ENCODE assay signal across 13 cellular contexts in the genomic region with DNA sequence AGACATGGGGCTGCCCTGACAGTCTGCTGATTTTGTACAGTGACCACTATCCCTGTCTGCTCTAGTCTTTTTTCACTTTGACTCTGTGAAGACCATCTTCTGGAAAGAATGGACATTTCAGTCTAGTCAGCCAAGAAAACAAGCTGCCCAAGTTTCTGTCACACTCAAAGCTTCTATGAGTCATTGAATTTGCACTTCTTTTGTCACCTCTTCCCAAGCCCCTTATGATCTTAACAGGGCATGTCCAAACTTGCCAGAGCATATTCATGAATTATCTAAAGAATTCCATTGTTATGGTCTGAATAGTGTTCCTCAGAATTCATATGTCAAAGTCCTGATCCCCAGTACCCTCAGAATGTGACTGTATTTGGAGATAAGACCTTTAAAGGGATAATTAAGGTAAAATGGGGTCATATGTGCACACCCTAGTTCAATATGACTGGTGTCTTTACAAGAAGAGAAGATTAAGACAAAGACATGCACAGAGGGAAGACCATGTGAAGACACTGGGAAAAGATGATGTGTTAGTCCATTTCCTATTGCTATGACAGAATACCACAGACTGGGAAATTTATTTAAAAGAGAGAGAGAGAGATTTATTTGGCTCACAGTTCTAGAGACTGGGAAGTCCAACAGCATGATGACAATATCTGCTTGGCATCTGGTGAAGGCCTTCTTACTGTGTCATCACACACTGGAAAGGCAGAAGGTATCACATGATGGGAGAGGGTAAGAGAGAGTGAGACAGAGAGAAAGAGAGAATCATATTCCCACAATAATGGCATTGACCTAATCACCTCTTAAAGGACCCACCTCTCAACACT.
DNase-seq lines count a peak whose midpoint lies in the region; ATAC-seq and TF ChIP-seq lines count a peak whose summit lies in the region.
"Had no signal": no experiment of that assay in that cellular context is flagged by ENCODE, and none has a peak within 500 bp of the region (broad histone marks: within the 10 kb centered on the region; RNA-seq: fewer than 3 reads in every experiment).

No MANE protein-coding gene starts in this region.

- peak overlapping the region; percentile 40 for H2BK5ac ChIP-seq in trophoblast cell (ENCODE audit: low read depth, low read length, poor library complexity)

- no peaks in the 10 kb centered on the region for H3K9me2 ChIP-seq in hepatocyte (replicated peaks; ENCODE audit: insufficient read depth)

- H3K18ac ChIP-seq in trophoblast cell (ENCODE audit: low read length) = no peak overlapping the region

- H4K91ac ChIP-seq in trophoblast cell (ENCODE audit: low read depth, low read length) = no peak overlapping the region

- H4K12ac ChIP-seq in trophoblast cell (ENCODE audit: low read depth, low read length) = no peak overlapping the region

- H3K23ac ChIP-seq in trophoblast cell (ENCODE audit: low read length) = no peak overlapping the region

- peaks cover 7% of the 10 kb centered on the region for H3K36me3 Mint-ChIP-seq in activated CD4-positive, alpha-beta T cell treated with anti-CD3 and anti-CD28 coated beads for 36 hours (ENCODE audit: low read depth)
- peaks cover 5% of the 10 kb centered on the region for H3K36me3 Mint-ChIP-seq in activated CD4-positive, alpha-beta T cell treated with anti-CD3 and anti-CD28 coated beads, Interleukin-2, amount 10 ng/mL, durations not matched to agents 24 days and 14 days (ENCODE audit: low read depth)
- no peaks in the 10 kb centered on the region for H3K36me3 Mint-ChIP-seq in effector memory CD8-positive, alpha-beta T cell (ENCODE audit: insufficient read depth)

- no peak overlapping the region for H3K9ac ChIP-seq in trophoblast cell (ENCODE audit: low read length)

- no peaks in the 10 kb centered on the region for H3K9me3 ChIP-seq in trophoblast cell (ENCODE audit: insufficient read depth, low read depth, low read length)
- no peaks in the 10 kb centered on the region for H3K9me3 ChIP-seq in hepatocyte (ENCODE audit: low read depth)

- H3K79me2 ChIP-seq in trophoblast cell (ENCODE audit: control insufficient read depth, insufficient read depth, low read length, poor library complexity) (no peaks in the 10 kb centered on the region), hepatocyte (no peaks in the 10 kb centered on the region)

- H3K4ac ChIP-seq in trophoblast cell (ENCODE audit: low read depth, low read length) = no peak overlapping the region

- DNase-seq in activated CD4-positive, alpha-beta T cell treated with anti-CD3 and anti-CD28 coated beads for 36 hours = no peak
- no peak for DNase-seq in activated CD4-positive, alpha-beta T cell treated with anti-CD3 and anti-CD28 coated beads, Interleukin-2, amount 10 ng/mL, durations not matched to agents 24 days and 14 days
- DNase-seq in LHCN-M2 (ENCODE audit: low read depth) = peak; percentile 46
- DNase-seq in effector memory CD8-positive, alpha-beta T cell = no peak
- peak in 1 of 2 donors; percentile 21 for DNase-seq in trophoblast cell
- DNase-seq in KG1 (lab: John Stamatoyannopoulos, UW) = no peak
- no peak for DNase-seq in UCSD-AML1 (lab: John Stamatoyannopoulos, UW; ENCODE audit: unreplicated experiment)
- no peak for DNase-seq in hepatocyte (ENCODE audit: low spot score)
- DNase-seq: activated effector memory CD4-positive, alpha-beta T cell treated with Interleukin-2 at 50 U/mL for 16 hours; Caco-2; NCI-H446 treated with DMSO at 0.1 percent for 48 hours; small intestine; substantia nigra had no signal

- ATAC-seq in activated CD4-positive, alpha-beta T cell treated with anti-CD3 and anti-CD28 coated beads for 36 hours = no peak
- ATAC-seq in effector memory CD8-positive, alpha-beta T cell (replicated peaks) = no peak

- H3K4me2 ChIP-seq in trophoblast cell (ENCODE audit: low read length) (no peak overlapping the region), hepatocyte (no peak overlapping the region)

- no peak overlapping the region for H4K8ac ChIP-seq in trophoblast cell (ENCODE audit: low read depth, low read length)

- intact Hi-C loops in activated CD4-positive, alpha-beta T cell treated with anti-CD3 and anti-CD28 coated beads for 36 hours (cut with DNase I, micrococcal nuclease) = no loop called here
- intact Hi-C loops in activated CD4-positive, alpha-beta T cell treated with anti-CD3 and anti-CD28 coated beads, Interleukin-2, amount 10 ng/mL, durations not matched to agents 24 days and 14 days (cut with micrococcal nuclease) = no loop called here

- H3K4me3 ChIP-seq in trophoblast cell (ENCODE audit: low read depth, low read length) (no peak overlapping the region), hepatocyte (no peak overlapping the region)

- no peak for TF ChIP-seq CTCF in hepatocyte (IDR thresholded peaks at IDR 0.05; ENCODE audit: poor library complexity)

- H3K27me3 Mint-ChIP-seq in activated CD4-positive, alpha-beta T cell treated with anti-CD3 and anti-CD28 coated beads for 36 hours = no peaks in the 10 kb centered on the region
- H3K27me3 Mint-ChIP-seq in activated CD4-positive, alpha-beta T cell treated with anti-CD3 and anti-CD28 coated beads, Interleukin-2, amount 10 ng/mL, durations not matched to agents 24 days and 14 days = no peaks in the 10 kb centered on the region
- H3K27me3 Mint-ChIP-seq in effector memory CD8-positive, alpha-beta T cell = no peaks in the 10 kb centered on the region

- no peak overlapping the region for H2AK5ac ChIP-seq in trophoblast cell (ENCODE audit: low read length)

- no peak overlapping the region for H3K27ac ChIP-seq in trophoblast cell (ENCODE audit: low read depth, low read length)
- no peak overlapping the region for H3K27ac ChIP-seq in hepatocyte

- H3K4me1 ChIP-seq in trophoblast cell (ENCODE audit: control insufficient read depth in 1 of 2, insufficient read depth in 2 of 2, low read length in 2 of 2) (peaks cover 0 to 2% of the 10 kb centered on the region in 2 experiments), hepatocyte (ENCODE audit: insufficient read depth) (no peaks in the 10 kb centered on the region)

- H3K27me3 ChIP-seq in trophoblast cell (ENCODE audit: insufficient read depth, low read length) (no peaks in the 10 kb centered on the region), hepatocyte (no peaks in the 10 kb centered on the region)

- peaks cover 17% of the 10 kb centered on the region for H3K4me1 Mint-ChIP-seq in activated CD4-positive, alpha-beta T cell treated with anti-CD3 and anti-CD28 coated beads for 36 hours
- H3K4me1 Mint-ChIP-seq in activated CD4-positive, alpha-beta T cell treated with anti-CD3 and anti-CD28 coated beads, Interleukin-2, amount 10 ng/mL, durations not matched to agents 24 days and 14 days = peaks cover 8% of the 10 kb centered on the region
- H3K4me1 Mint-ChIP-seq in effector memory CD8-positive, alpha-beta T cell (ENCODE audit: low read depth in 2 of 2) = peaks cover 21 to 38% of the 10 kb centered on the region in 2 donors

- peaks cover 13% of the 10 kb centered on the region for H3K9me3 Mint-ChIP-seq in activated CD4-positive, alpha-beta T cell treated with anti-CD3 and anti-CD28 coated beads for 36 hours (ENCODE audit: low read depth)
- peaks cover 36% of the 10 kb centered on the region for H3K9me3 Mint-ChIP-seq in activated CD4-positive, alpha-beta T cell treated with anti-CD3 and anti-CD28 coated beads, Interleukin-2, amount 10 ng/mL, durations not matched to agents 24 days and 14 days
- H3K9me3 Mint-ChIP-seq in effector memory CD8-positive, alpha-beta T cell = peaks cover 6 to 7% of the 10 kb centered on the region in 2 donors

- H3K27ac Mint-ChIP-seq in activated CD4-positive, alpha-beta T cell treated with anti-CD3 and anti-CD28 coated beads for 36 hours = peak overlapping the region; percentile 35
- H3K27ac Mint-ChIP-seq in activated CD4-positive, alpha-beta T cell treated with anti-CD3 and anti-CD28 coated beads, Interleukin-2, amount 10 ng/mL, durations not matched to agents 24 days and 14 days = no peak overlapping the region
- peak overlapping the region; percentile 2 to 96 for H3K27ac Mint-ChIP-seq in effector memory CD8-positive, alpha-beta T cell

- H3K79me1 ChIP-seq in trophoblast cell (ENCODE audit: low read length) = no peaks in the 10 kb centered on the region

- H3K36me3 ChIP-seq in trophoblast cell (ENCODE audit: control insufficient read depth in 1 of 2, insufficient read depth in 2 of 2, low read length in 2 of 2) (no peaks in the 10 kb centered on the region), hepatocyte (replicated peaks; ENCODE audit: insufficient read depth, low read depth) (no peaks in the 10 kb centered on the region)

- no peak overlapping the region for H2BK120ac ChIP-seq in trophoblast cell (ENCODE audit: insufficient read depth, low read length, poor library complexity)

- H2BK12ac ChIP-seq in trophoblast cell (ENCODE audit: low read length) = peak overlapping the region; percentile 76

- no peak overlapping the region for H2AFZ ChIP-seq in trophoblast cell (ENCODE audit: insufficient read depth, low read length, poor library complexity)
- H2AFZ ChIP-seq in hepatocyte = no peak overlapping the region

- H3K4me3 Mint-ChIP-seq in activated CD4-positive, alpha-beta T cell treated with anti-CD3 and anti-CD28 coated beads for 36 hours = no peak overlapping the region
- no peak overlapping the region for H3K4me3 Mint-ChIP-seq in activated CD4-positive, alpha-beta T cell treated with anti-CD3 and anti-CD28 coated beads, Interleukin-2, amount 10 ng/mL, durations not matched to agents 24 days and 14 days
- peak overlapping the region in 1 of 2 donors; percentile 6 for H3K4me3 Mint-ChIP-seq in effector memory CD8-positive, alpha-beta T cell

- CTCF ChIA-PET in activated CD4-positive, alpha-beta T cell treated with anti-CD3 and anti-CD28 coated beads for 36 hours (lab: Charles Lee) = no interaction called here

- no peaks in the 10 kb centered on the region for H4K20me1 ChIP-seq in hepatocyte (ENCODE audit: insufficient read depth, poor library complexity, severe bottlenecking)

- H3K14ac ChIP-seq in trophoblast cell (ENCODE audit: low read length) = no peak overlapping the region

- POLR2A ChIA-PET in activated CD4-positive, alpha-beta T cell treated with anti-CD3 and anti-CD28 coated beads for 36 hours (lab: Charles Lee) = no interaction called here
